Comparison of ENCODE assay signal across 21 cellular contexts in the genomic region with DNA sequence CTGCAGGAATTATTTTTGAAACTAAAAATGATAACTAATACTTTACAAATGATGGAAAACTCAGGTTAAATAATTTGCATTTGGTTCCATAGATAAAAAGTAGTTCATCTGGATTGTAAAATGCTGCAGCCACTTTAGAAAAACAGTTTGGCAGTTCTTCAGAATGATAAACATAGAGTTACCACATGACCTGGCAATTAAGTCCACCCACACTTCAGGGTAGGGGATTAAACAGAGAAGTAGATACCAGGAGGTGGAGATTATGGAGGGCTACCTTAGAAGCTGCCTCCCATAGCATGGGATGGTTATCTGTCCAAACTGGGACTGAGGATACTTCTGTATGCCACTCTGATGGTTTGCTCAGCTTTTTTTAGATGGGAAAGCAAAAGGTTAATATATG. TPM values are rescaled to one million over a fixed set of nuclear protein-coding genes. Genes with fewer than 3 reads are reported as not detected.
DNase-seq lines count a peak whose midpoint lies in the region; ATAC-seq and TF ChIP-seq lines count a peak whose summit lies in the region.
"Had no signal": no experiment of that assay in that cellular context is flagged by ENCODE, and none has a peak within 500 bp of the region (broad histone marks: within the 10 kb centered on the region; RNA-seq: fewer than 3 reads in every experiment).

No MANE protein-coding gene starts in this region.

- H3K9me3 ChIP-seq in OCI-LY1 (ENCODE audit: low read length) = no peaks in the 10 kb centered on the region
- no peaks in the 10 kb centered on the region for H3K9me3 ChIP-seq in smooth muscle cell (replicated peaks; ENCODE audit: low read depth)
- no peaks in the 10 kb centered on the region for H3K9me3 ChIP-seq in adrenal gland (replicated peaks in 1 of 3)
- H3K9me3 ChIP-seq: suprapubic skin had no signal

- H2AFZ ChIP-seq in OCI-LY1 (ENCODE audit: low read length) = 0 out of 2 replicates have a peak overlapping the region, but pooled peaks have one; percentile 5
- peak overlapping the region; percentile 83 for H2AFZ ChIP-seq in smooth muscle cell (ENCODE audit: low read depth)

- H3K4me1 ChIP-seq in OCI-LY1 (ENCODE audit: insufficient read depth, low read length, severe bottlenecking) (peaks cover 11% of the 10 kb centered on the region), smooth muscle cell (ENCODE audit: low read depth) (peaks cover 3% of the 10 kb centered on the region), adrenal gland (replicated peaks in 1 of 2) (peaks cover 3 to 5% of the 10 kb centered on the region in 2 donors)

- H3K36me3 ChIP-seq in OCI-LY1 (ENCODE audit: insufficient read depth, low read length) (no peaks in the 10 kb centered on the region), smooth muscle cell (ENCODE audit: low read depth) (no peaks in the 10 kb centered on the region), adrenal gland (replicated peaks in 1 of 2) (no peaks in the 10 kb centered on the region)
- H3K36me3 ChIP-seq: suprapubic skin had no signal

- H3K79me2 ChIP-seq in OCI-LY1 (ENCODE audit: insufficient read depth, low read length) (no peaks in the 10 kb centered on the region), smooth muscle cell (ENCODE audit: low read depth) (no peaks in the 10 kb centered on the region)

- no peak for TF ChIP-seq POLR2A in lower leg skin (IDR thresholded peaks at IDR 0.05)
- no peak for TF ChIP-seq POLR2A in adrenal gland (IDR thresholded peaks at IDR 0.05)

- H3K27ac ChIP-seq in OCI-LY1 (ENCODE audit: low read depth, low read length, poor library complexity, severe bottlenecking) = no peak overlapping the region
- H3K27ac ChIP-seq in smooth muscle cell (ENCODE audit: low read depth) = no peak overlapping the region
- H3K27ac ChIP-seq in adrenal gland = no peak overlapping the region
- H3K27ac ChIP-seq: 22Rv1, suprapubic skin had no signal

- H3K4me3 ChIP-seq in OCI-LY1 (ENCODE audit: low read depth, low read length, poor library complexity, severe bottlenecking) (no peak overlapping the region), smooth muscle cell (no peak overlapping the region), lower leg skin (ENCODE audit: low read depth, poor library complexity, severe bottlenecking) (no peak overlapping the region), adrenal gland (no peak overlapping the region)
- H3K4me3 ChIP-seq: suprapubic skin had no signal

- H3F3A ChIP-seq in OCI-LY1 (ENCODE audit: insufficient read depth, low read length) = no peaks in the 10 kb centered on the region
- H3F3A ChIP-seq in smooth muscle cell (ENCODE audit: low read depth) = peaks cover 18% of the 10 kb centered on the region

- DNase-seq in DMS 273 (lab: John Stamatoyannopoulos, UW; ENCODE audit: unreplicated experiment) (peak; percentile 45), DMS 273 treated with DMSO at 0.1 percent for 48 hours (lab: John Stamatoyannopoulos, UW) (no peak), left lobe of liver (ENCODE audit: low spot score) (no peak), smooth muscle cell (lab: John Stamatoyannopoulos, UW; ENCODE audit: unreplicated experiment) (no peak), lower leg skin (ENCODE audit: low spot score in 2 of 2) (no peak), adrenal gland (no peak)
- DNase-seq: activated CD4-positive, alpha-beta T cell treated with anti-CD3 and anti-CD28 coated beads for 36 hours; activated naive CD4-positive, alpha-beta T cell treated with Interleukin-2 at 50 U/mL for 16 hours; activated T-cell treated with anti-CD3 and anti-CD28 coated beads, Interleukin-2, amount 50 U/mL, for 48 hours; AML-193; amygdala; glutamatergic neuron; left cardiac atrium; NCI-H1092 treated with DMSO at 0.1 percent for 48 hours; NCI-H2081 treated with DMSO at 0.1 percent for 48 hours; nephron progenitor cell; Right ventricle myocardium superior had no signal

- no peak overlapping the region for H3K4me2 ChIP-seq in OCI-LY1 (ENCODE audit: low read length)
- peak overlapping the region; percentile 49 for H3K4me2 ChIP-seq in smooth muscle cell

- no peaks in the 10 kb centered on the region for H4K20me1 ChIP-seq in OCI-LY1 (ENCODE audit: insufficient read depth, low read length)
- H4K20me1 ChIP-seq in smooth muscle cell (ENCODE audit: low read depth) = no peaks in the 10 kb centered on the region

- ATAC-seq in left lobe of liver (peak; percentile 23), HG02610 (IDR thresholded peaks at IDR 0.05; ENCODE audit: unreplicated experiment) (no peak)
- ATAC-seq: activated CD4-positive, alpha-beta T cell treated with anti-CD3 and anti-CD28 coated beads for 36 hours; left cardiac atrium had no signal

- TF ChIP-seq CTCF in OCI-LY1 (IDR thresholded peaks at IDR 0.05; ENCODE audit: low read length) (no peak), smooth muscle cell (IDR thresholded peaks at IDR 0.05; ENCODE audit: borderline replicate concordance, insufficient read depth, poor library complexity, severe bottlenecking) (no peak), lower leg skin (IDR thresholded peaks at IDR 0.05) (no peak), adrenal gland (IDR thresholded peaks at IDR 0.05) (no peak)

- H3K27me3 ChIP-seq in OCI-LY1 (ENCODE audit: insufficient read depth, low read length) (no peaks in the 10 kb centered on the region), smooth muscle cell (ENCODE audit: low read depth) (no peaks in the 10 kb centered on the region), adrenal gland (no peaks in the 10 kb centered on the region)
- H3K27me3 ChIP-seq: suprapubic skin had no signal

- intact Hi-C loops in lower leg skin (cut with DNase I; ENCODE audit: low total_unique reads) = no loop called here
- intact Hi-C loops in adrenal gland (cut with DNase I) = no loop called here

- no peaks in the 10 kb centered on the region for H3K9me2 ChIP-seq in OCI-LY1 (ENCODE audit: low read depth, low read length)

- no peak overlapping the region for H3K9ac ChIP-seq in OCI-LY1 (ENCODE audit: low read length)
- no peak overlapping the region for H3K9ac ChIP-seq in smooth muscle cell (ENCODE audit: low read depth)

RNA-seq across cellular contexts. Expression of a gene that starts 22.2 kb away (rescaled TPM):
- total RNA-seq in left lobe of liver = 20.9 TPM
- 64.8 and 68.7 TPM in 2 replicates for total RNA-seq in smooth muscle cell
- polyA plus RNA-seq in smooth muscle cell = 59.8 and 73.6 TPM in 2 replicates
- total RNA-seq in lower leg skin = 100 to 1,000 TPM; 102 to 128 (median 121) TPM
- total RNA-seq in adrenal gland = 10 to 100 TPM; 27.7 to 65.8 (median 50.9) TPM
- polyA plus RNA-seq in adrenal gland = 10 to 100 TPM; 13.6 to 49.2 (median 17.9) TPM
